Comparison of ENCODE assay signal across 1 cellular context in genomic region chrX:41084360-41085104, GRCh38.
TF ChIP-seq lines count a peak whose summit lies in the region.

No MANE protein-coding gene starts in this region.

TF ChIP-seq in SK-N-SH, 30 proteins besides CTCF, POLR2A, EP300 and RAD21 (continued from another document):
- TF ChIP-seq REST (IDR thresholded peaks at IDR 0.05; ENCODE audit: low read depth, low read length) (0 out of 2 replicates have a peak, but pooled peaks have one; percentile 13), CHD2 (IDR thresholded peaks at IDR 0.05; ENCODE audit: low read length, partially characterized antibody) (peak; percentile 95)
